Comparison of ENCODE assay signal across 1 cellular context in the genomic region with DNA sequence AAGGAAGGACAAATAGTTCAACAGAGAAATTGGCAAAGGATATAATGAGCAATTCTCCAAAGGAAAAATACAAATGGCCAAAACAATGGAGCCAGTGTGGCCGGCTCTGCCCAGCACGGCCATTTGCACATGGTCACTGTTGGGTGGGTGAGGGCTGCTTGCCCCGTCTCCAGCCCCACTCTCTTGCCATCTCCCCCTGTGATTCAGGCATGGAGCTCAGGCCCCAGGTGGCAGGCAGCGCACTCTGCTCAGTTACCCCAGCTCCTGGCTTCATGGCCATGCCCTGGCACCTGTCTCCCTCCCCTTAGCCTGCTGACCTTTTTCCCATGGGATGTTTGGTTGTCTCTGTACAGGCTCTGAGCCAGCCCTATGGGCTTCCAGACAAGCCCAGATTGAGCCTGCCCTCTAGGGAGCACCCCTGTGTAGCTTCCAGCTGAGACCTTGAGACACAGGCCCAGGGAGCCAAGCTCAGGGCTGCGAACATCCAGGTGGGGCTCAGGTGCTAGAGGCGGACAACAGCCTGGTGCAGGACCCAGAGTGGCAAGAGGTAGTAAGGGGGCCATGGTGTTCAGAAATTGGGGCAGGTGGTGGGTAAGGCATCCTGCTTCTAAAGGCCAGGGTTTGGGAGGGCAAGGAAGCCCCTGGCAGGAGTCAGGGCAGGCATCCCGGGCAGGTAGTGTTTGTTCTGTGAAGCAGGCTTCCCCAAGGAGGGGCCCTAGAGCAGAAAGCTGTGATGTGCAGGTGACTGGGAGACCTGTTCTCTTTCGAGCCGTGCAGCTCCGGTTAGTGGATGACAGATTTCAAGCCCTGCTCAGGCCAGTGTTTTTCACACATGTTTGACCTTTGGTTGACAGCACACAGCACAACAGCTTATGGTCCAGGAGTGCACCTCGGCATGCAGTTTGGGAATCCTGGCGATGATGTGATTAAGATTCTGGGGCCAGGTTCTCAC.
TF ChIP-seq lines count a peak whose summit lies in the region.

No MANE protein-coding gene starts in this region.

TF ChIP-seq in GM23338, 12 proteins besides CTCF, POLR2A, EP300 and RAD21 (continued from another document):
- TF ChIP-seq, protein P1, sequence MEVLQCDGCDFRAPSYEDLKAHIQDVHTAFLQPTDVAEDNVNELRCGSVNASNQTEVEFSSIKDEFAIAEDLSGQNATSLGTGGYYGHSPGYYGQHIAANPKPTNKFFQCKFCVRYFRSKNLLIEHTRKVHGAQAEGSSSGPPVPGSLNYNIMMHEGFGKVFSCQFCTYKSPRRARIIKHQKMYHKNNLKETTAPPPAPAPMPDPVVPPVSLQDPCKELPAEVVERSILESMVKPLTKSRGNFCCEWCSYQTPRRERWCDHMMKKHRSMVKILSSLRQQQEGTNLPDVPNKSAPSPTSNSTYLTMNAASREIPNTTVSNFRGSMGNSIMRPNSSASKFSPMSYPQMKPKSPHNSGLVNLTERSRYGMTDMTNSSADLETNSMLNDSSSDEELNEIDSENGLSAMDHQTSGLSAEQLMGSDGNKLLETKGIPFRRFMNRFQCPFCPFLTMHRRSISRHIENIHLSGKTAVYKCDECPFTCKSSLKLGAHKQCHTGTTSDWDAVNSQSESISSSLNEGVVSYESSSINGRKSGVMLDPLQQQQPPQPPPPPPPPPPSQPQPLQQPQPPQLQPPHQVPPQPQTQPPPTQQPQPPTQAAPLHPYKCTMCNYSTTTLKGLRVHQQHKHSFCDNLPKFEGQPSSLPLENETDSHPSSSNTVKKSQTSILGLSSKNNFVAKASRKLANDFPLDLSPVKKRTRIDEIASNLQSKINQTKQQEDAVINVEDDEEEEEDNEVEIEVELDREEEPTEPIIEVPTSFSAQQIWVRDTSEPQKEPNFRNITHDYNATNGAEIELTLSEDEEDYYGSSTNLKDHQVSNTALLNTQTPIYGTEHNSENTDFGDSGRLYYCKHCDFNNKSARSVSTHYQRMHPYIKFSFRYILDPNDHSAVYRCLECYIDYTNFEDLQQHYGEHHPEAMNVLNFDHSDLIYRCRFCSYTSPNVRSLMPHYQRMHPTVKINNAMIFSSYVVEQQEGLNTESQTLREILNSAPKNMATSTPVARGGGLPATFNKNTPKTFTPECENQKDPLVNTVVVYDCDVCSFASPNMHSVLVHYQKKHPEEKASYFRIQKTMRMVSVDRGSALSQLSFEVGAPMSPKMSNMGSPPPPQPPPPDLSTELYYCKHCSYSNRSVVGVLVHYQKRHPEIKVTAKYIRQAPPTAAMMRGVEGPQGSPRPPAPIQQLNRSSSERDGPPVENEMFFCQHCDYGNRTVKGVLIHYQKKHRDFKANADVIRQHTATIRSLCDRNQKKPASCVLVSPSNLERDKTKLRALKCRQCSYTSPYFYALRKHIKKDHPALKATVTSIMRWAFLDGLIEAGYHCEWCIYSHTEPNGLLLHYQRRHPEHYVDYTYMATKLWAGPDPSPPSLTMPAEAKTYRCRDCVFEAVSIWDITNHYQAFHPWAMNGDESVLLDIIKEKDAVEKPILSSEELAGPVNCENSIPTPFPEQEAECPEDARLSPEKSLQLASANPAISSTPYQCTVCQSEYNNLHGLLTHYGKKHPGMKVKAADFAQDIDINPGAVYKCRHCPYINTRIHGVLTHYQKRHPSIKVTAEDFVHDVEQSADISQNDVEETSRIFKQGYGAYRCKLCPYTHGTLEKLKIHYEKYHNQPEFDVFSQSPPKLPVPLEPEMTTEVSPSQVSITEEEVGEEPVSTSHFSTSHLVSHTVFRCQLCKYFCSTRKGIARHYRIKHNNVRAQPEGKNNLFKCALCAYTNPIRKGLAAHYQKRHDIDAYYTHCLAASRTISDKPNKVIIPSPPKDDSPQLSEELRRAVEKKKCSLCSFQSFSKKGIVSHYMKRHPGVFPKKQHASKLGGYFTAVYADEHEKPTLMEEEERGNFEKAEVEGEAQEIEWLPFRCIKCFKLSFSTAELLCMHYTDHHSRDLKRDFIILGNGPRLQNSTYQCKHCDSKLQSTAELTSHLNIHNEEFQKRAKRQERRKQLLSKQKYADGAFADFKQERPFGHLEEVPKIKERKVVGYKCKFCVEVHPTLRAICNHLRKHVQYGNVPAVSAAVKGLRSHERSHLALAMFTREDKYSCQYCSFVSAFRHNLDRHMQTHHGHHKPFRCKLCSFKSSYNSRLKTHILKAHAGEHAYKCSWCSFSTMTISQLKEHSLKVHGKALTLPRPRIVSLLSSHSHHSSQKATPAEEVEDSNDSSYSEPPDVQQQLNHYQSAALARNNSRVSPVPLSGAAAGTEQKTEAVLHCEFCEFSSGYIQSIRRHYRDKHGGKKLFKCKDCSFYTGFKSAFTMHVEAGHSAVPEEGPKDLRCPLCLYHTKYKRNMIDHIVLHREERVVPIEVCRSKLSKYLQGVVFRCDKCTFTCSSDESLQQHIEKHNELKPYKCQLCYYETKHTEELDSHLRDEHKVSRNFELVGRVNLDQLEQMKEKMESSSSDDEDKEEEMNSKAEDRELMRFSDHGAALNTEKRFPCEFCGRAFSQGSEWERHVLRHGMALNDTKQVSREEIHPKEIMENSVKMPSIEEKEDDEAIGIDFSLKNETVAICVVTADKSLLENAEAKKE (CRISPR knock-in tag; IDR thresholded peaks at IDR 0.05): no peak
- TF ChIP-seq NANOG (IDR thresholded peaks at IDR 0.05; ENCODE audit: borderline replicate concordance) (no peak), CREB1 (CRISPR knock-in tag; IDR thresholded peaks at IDR 0.05; ENCODE audit: low read depth) (no peak)
- TF ChIP-seq, protein P2, sequence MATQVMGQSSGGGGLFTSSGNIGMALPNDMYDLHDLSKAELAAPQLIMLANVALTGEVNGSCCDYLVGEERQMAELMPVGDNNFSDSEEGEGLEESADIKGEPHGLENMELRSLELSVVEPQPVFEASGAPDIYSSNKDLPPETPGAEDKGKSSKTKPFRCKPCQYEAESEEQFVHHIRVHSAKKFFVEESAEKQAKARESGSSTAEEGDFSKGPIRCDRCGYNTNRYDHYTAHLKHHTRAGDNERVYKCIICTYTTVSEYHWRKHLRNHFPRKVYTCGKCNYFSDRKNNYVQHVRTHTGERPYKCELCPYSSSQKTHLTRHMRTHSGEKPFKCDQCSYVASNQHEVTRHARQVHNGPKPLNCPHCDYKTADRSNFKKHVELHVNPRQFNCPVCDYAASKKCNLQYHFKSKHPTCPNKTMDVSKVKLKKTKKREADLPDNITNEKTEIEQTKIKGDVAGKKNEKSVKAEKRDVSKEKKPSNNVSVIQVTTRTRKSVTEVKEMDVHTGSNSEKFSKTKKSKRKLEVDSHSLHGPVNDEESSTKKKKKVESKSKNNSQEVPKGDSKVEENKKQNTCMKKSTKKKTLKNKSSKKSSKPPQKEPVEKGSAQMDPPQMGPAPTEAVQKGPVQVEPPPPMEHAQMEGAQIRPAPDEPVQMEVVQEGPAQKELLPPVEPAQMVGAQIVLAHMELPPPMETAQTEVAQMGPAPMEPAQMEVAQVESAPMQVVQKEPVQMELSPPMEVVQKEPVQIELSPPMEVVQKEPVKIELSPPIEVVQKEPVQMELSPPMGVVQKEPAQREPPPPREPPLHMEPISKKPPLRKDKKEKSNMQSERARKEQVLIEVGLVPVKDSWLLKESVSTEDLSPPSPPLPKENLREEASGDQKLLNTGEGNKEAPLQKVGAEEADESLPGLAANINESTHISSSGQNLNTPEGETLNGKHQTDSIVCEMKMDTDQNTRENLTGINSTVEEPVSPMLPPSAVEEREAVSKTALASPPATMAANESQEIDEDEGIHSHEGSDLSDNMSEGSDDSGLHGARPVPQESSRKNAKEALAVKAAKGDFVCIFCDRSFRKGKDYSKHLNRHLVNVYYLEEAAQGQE (IDR thresholded peaks at IDR 0.05; ENCODE audit: unreplicated experiment): no peak
